1 cellular context compared by ENCODE assay signal in the genomic region with DNA sequence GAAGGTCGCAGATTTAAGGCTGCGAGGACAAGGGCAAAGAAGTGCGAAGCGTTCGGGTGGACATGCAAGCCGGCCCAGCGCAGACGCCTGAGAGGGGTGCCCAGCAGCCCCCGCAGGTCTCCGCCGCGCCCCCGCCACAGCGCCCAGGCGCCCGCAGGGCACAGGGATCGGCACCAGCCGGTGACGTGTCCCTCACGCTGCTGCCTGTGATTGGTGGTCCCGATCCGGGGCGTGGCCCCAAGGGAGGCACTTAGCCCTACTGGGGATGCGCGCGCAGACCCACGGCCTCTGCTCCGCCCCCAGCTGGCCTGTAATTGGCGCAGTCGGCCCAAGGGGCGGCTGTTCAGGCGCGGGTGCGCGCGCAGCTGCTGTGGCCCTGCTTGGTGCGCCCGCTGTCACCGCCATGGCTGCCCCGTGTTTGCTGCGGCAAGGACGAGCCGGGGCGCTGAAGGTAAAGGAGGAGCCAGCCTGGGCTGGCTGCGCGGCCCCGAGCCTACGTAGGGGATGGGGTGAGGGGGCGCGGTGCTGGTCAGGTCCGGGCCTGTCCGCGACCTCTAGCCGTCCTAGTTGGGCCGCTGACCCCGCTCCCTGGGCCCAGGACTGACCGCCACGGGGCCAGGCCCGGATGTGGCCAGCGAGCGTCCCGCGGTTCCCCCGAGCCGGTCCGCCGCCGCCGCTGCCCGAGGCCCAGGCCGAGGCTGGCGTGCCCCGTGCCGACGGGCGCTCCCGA.
TF ChIP-seq lines count a peak whose summit lies in the region.

A gene (plus strand): TSS at position 379 of the 730 bp plus-strand sequence. CDS start 25 bp downstream, at position 404.

TF ChIP-seq in K562, 482 proteins besides CTCF, POLR2A, EP300 and RAD21 (continued from another document and continues in another):
- TF ChIP-seq, protein P1, sequence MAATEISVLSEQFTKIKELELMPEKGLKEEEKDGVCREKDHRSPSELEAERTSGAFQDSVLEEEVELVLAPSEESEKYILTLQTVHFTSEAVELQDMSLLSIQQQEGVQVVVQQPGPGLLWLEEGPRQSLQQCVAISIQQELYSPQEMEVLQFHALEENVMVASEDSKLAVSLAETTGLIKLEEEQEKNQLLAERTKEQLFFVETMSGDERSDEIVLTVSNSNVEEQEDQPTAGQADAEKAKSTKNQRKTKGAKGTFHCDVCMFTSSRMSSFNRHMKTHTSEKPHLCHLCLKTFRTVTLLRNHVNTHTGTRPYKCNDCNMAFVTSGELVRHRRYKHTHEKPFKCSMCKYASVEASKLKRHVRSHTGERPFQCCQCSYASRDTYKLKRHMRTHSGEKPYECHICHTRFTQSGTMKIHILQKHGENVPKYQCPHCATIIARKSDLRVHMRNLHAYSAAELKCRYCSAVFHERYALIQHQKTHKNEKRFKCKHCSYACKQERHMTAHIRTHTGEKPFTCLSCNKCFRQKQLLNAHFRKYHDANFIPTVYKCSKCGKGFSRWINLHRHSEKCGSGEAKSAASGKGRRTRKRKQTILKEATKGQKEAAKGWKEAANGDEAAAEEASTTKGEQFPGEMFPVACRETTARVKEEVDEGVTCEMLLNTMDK (IDR thresholded peaks at IDR 0.05; ENCODE audit: borderline replicate concordance, insufficient read depth, low read depth, low read length, poor library complexity, severe bottlenecking), result peak; percentile 15
- TF ChIP-seq, protein P2, sequence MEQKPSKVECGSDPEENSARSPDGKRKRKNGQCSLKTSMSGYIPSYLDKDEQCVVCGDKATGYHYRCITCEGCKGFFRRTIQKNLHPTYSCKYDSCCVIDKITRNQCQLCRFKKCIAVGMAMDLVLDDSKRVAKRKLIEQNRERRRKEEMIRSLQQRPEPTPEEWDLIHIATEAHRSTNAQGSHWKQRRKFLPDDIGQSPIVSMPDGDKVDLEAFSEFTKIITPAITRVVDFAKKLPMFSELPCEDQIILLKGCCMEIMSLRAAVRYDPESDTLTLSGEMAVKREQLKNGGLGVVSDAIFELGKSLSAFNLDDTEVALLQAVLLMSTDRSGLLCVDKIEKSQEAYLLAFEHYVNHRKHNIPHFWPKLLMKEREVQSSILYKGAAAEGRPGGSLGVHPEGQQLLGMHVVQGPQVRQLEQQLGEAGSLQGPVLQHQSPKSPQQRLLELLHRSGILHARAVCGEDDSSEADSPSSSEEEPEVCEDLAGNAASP (IDR thresholded peaks at IDR 0.05), result no peak
- TF ChIP-seq EHMT2 (IDR thresholded peaks at IDR 0.05) (no peak), KLF1 (tag; IDR thresholded peaks at IDR 0.05) (peak; percentile 52; the same call in 1 of the 2 replicates), HNRNPLL (IDR thresholded peaks at IDR 0.05; ENCODE audit: low read depth, low read length, poor library complexity, severe bottlenecking) (peak; percentile 58), ILF3 (IDR thresholded peaks at IDR 0.05; ENCODE audit: borderline replicate concordance) (peak; percentile 88; the same call in 1 of the 2 replicates), ATF1 (CRISPR knock-in tag; IDR thresholded peaks at IDR 0.05) (peak; percentile 77), ATF1 (tag; IDR thresholded peaks at IDR 0.05) (peak; percentile 98), CBFB (CRISPR knock-in tag; IDR thresholded peaks at IDR 0.05) (peak; percentile 80), HDAC1 (IDR thresholded peaks at IDR 0.05) (peak in 1 of 2 experiments; percentile 90; a peak in 2 of 4 replicates), FOXK2 (conservative IDR thresholded peaks at IDR 0.05 in 1 of 2, IDR thresholded peaks at IDR 0.05 in 1 of 2; ENCODE audit: low read depth in 2 of 2) (peak in 1 of 2 experiments; percentile 27; a peak in 2 of 4 replicates), RFX5 (IDR thresholded peaks at IDR 0.05; ENCODE audit: low read depth, low read length) (peak; percentile 68), NR4A1 (CRISPR knock-in tag; IDR thresholded peaks at IDR 0.05) (peak; percentile 84), NR4A1 (tag; IDR thresholded peaks at IDR 0.05) (0 out of 2 replicates have a peak, but pooled peaks have one; percentile 26), ZNF830 (CRISPR knock-in tag; IDR thresholded peaks at IDR 0.05) (no peak), ATF7 (IDR thresholded peaks at IDR 0.05) (peak; percentile 86), ZNF583 (CRISPR knock-in tag; IDR thresholded peaks at IDR 0.05) (peak; percentile 75; the same call in 1 of the 2 replicates), ERF (CRISPR knock-in tag; IDR thresholded peaks at IDR 0.05) (peak; percentile 81), CCNT2 (IDR thresholded peaks at IDR 0.05; ENCODE audit: borderline replicate concordance, extremely low read depth, insufficient read length, low read depth, low read length) (peak; percentile 78), ZNF174 (CRISPR knock-in tag; IDR thresholded peaks at IDR 0.05) (no peak), DACH1 (IDR thresholded peaks at IDR 0.05; ENCODE audit: partially characterized antibody) (peak; percentile 23), TAF9B (IDR thresholded peaks at IDR 0.05; ENCODE audit: partially characterized antibody) (peak; percentile 94)
- TF ChIP-seq, protein P3, sequence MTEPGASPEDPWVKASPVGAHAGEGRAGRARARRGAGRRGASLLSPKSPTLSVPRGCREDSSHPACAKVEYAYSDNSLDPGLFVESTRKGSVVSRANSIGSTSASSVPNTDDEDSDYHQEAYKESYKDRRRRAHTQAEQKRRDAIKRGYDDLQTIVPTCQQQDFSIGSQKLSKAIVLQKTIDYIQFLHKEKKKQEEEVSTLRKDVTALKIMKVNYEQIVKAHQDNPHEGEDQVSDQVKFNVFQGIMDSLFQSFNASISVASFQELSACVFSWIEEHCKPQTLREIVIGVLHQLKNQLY (CRISPR knock-in tag; conservative IDR thresholded peaks at IDR 0.05), result peak in 1 of 2 experiments; percentile 88; a peak in 1 of 4 replicates
- TF ChIP-seq, protein P4, sequence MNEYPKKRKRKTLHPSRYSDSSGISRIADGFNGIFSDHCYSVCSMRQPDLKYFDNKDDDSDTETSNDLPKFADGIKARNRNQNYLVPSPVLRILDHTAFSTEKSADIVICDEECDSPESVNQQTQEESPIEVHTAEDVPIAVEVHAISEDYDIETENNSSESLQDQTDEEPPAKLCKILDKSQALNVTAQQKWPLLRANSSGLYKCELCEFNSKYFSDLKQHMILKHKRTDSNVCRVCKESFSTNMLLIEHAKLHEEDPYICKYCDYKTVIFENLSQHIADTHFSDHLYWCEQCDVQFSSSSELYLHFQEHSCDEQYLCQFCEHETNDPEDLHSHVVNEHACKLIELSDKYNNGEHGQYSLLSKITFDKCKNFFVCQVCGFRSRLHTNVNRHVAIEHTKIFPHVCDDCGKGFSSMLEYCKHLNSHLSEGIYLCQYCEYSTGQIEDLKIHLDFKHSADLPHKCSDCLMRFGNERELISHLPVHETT (CRISPR knock-in tag; conservative IDR thresholded peaks at IDR 0.05 in 1 of 2, IDR thresholded peaks at IDR 0.05 in 1 of 2), result peak; percentile 31 to 89; a peak in 2 of 4 replicates
- TF ChIP-seq, protein P5, sequence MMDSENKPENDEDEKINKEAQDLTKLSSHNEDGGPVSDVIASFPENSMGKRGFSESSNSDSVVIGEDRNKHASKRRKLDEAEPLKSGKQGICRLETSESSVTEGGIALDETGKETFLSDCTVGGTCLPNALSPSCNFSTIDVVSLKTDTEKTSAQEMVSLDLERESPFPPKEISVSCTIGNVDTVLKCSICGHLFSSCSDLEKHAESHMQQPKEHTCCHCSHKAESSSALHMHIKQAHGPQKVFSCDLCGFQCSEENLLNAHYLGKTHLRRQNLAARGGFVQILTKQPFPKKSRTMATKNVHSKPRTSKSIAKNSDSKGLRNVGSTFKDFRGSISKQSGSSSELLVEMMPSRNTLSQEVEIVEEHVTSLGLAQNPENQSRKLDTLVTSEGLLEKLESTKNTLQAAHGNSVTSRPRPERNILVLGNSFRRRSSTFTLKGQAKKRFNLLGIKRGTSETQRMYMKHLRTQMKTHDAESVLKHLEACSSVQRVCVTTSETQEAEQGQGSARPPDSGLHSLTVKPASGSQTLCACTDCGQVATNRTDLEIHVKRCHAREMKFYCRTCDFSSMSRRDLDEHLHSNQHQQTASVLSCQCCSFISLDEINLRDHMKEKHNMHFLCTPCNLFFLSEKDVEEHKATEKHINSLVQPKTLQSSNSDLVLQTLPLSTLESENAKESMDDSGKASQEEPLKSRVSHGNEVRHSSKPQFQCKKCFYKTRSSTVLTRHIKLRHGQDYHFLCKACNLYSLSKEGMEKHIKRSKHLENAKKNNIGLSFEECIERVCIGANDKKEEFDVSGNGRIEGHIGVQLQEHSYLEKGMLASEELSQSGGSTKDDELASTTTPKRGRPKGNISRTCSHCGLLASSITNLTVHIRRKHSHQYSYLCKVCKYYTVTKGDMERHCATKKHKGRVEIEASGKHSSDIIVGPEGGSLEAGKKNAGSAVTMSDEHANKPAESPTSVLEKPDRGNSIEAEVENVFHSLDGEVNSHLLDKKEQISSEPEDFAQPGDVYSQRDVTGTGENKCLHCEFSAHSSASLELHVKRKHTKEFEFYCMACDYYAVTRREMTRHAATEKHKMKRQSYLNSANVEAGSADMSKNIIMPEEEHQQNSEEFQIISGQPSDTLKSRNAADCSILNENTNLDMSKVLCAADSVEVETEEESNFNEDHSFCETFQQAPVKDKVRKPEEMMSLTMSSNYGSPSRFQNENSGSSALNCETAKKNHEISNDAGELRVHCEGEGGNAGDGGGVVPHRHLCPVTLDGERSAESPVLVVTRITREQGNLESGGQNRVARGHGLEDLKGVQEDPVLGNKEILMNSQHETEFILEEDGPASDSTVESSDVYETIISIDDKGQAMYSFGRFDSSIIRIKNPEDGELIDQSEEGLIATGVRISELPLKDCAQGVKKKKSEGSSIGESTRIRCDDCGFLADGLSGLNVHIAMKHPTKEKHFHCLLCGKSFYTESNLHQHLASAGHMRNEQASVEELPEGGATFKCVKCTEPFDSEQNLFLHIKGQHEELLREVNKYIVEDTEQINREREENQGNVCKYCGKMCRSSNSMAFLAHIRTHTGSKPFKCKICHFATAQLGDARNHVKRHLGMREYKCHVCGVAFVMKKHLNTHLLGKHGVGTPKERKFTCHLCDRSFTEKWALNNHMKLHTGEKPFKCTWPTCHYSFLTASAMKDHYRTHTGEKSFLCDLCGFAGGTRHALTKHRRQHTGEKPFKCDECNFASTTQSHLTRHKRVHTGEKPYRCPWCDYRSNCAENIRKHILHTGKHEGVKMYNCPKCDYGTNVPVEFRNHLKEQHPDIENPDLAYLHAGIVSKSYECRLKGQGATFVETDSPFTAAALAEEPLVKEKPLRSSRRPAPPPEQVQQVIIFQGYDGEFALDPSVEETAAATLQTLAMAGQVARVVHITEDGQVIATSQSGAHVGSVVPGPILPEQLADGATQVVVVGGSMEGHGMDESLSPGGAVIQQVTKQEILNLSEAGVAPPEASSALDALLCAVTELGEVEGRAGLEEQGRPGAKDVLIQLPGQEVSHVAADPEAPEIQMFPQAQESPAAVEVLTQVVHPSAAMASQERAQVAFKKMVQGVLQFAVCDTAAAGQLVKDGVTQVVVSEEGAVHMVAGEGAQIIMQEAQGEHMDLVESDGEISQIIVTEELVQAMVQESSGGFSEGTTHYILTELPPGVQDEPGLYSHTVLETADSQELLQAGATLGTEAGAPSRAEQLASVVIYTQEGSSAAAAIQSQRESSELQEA (IDR thresholded peaks at IDR 0.05; ENCODE audit: low read depth), result no peak
- TF ChIP-seq, protein P6, sequence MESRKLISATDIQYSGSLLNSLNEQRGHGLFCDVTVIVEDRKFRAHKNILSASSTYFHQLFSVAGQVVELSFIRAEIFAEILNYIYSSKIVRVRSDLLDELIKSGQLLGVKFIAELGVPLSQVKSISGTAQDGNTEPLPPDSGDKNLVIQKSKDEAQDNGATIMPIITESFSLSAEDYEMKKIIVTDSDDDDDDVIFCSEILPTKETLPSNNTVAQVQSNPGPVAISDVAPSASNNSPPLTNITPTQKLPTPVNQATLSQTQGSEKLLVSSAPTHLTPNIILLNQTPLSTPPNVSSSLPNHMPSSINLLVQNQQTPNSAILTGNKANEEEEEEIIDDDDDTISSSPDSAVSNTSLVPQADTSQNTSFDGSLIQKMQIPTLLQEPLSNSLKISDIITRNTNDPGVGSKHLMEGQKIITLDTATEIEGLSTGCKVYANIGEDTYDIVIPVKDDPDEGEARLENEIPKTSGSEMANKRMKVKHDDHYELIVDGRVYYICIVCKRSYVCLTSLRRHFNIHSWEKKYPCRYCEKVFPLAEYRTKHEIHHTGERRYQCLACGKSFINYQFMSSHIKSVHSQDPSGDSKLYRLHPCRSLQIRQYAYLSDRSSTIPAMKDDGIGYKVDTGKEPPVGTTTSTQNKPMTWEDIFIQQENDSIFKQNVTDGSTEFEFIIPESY (CRISPR knock-in tag; IDR thresholded peaks at IDR 0.05), result peak; percentile 59
- TF ChIP-seq, protein P7, sequence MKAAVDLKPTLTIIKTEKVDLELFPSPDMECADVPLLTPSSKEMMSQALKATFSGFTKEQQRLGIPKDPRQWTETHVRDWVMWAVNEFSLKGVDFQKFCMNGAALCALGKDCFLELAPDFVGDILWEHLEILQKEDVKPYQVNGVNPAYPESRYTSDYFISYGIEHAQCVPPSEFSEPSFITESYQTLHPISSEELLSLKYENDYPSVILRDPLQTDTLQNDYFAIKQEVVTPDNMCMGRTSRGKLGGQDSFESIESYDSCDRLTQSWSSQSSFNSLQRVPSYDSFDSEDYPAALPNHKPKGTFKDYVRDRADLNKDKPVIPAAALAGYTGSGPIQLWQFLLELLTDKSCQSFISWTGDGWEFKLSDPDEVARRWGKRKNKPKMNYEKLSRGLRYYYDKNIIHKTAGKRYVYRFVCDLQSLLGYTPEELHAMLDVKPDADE (conservative IDR thresholded peaks at IDR 0.05; ENCODE audit: control insufficient read depth, low read depth, low read length), result peak; percentile 72
- TF ChIP-seq, protein P8, sequence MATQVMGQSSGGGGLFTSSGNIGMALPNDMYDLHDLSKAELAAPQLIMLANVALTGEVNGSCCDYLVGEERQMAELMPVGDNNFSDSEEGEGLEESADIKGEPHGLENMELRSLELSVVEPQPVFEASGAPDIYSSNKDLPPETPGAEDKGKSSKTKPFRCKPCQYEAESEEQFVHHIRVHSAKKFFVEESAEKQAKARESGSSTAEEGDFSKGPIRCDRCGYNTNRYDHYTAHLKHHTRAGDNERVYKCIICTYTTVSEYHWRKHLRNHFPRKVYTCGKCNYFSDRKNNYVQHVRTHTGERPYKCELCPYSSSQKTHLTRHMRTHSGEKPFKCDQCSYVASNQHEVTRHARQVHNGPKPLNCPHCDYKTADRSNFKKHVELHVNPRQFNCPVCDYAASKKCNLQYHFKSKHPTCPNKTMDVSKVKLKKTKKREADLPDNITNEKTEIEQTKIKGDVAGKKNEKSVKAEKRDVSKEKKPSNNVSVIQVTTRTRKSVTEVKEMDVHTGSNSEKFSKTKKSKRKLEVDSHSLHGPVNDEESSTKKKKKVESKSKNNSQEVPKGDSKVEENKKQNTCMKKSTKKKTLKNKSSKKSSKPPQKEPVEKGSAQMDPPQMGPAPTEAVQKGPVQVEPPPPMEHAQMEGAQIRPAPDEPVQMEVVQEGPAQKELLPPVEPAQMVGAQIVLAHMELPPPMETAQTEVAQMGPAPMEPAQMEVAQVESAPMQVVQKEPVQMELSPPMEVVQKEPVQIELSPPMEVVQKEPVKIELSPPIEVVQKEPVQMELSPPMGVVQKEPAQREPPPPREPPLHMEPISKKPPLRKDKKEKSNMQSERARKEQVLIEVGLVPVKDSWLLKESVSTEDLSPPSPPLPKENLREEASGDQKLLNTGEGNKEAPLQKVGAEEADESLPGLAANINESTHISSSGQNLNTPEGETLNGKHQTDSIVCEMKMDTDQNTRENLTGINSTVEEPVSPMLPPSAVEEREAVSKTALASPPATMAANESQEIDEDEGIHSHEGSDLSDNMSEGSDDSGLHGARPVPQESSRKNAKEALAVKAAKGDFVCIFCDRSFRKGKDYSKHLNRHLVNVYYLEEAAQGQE (CRISPR knock-in tag; IDR thresholded peaks at IDR 0.05; ENCODE audit: low read depth), result peak; percentile 68
- TF ChIP-seq, protein P9, sequence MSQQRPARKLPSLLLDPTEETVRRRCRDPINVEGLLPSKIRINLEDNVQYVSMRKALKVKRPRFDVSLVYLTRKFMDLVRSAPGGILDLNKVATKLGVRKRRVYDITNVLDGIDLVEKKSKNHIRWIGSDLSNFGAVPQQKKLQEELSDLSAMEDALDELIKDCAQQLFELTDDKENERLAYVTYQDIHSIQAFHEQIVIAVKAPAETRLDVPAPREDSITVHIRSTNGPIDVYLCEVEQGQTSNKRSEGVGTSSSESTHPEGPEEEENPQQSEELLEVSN (IDR thresholded peaks at IDR 0.05; ENCODE audit: borderline replicate concordance in 1 of 2, extremely low read depth in 1 of 2, insufficient read depth in 1 of 2, insufficient read length in 1 of 2, low read depth in 1 of 2, low read length in 1 of 2, poor library complexity in 1 of 2, severe bottlenecking in 1 of 2), result peak in 1 of 2 experiments; percentile 14
